ENCODE assay signal across 9 cellular contexts in the genomic region with DNA sequence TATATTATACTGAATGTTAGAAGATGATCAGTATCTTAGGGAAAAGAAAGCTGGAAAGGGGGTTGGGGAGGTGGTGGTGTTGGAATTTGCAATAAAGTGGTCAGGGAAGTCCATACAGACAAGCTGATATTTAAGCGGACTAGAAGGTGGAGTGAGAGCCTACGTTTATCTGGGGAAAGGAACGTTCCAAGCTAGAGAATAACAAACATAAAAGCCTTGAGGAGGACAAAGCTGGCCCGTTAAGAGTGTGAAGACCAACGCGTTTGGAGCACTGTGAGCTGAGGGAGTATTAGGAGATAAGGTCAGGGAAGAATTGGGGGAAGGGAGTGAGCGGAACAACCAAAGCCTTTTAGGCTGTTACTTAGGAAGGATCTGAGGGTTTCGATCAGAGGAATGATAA. TPM values are rescaled to one million over a fixed set of nuclear protein-coding genes. Genes with fewer than 3 reads are reported as not detected.
DNase-seq lines count a peak whose midpoint lies in the region; ATAC-seq and TF ChIP-seq lines count a peak whose summit lies in the region.
"Had no signal": no experiment of that assay in that cellular context is flagged by ENCODE, and none has a peak within 500 bp of the region (broad histone marks: within the 10 kb centered on the region; RNA-seq: fewer than 3 reads in every experiment).

No MANE protein-coding gene starts in this region.

- H3K9me3 ChIP-seq in testis, result no peaks in the 10 kb centered on the region

- intact Hi-C loops in activated CD4-positive, alpha-beta T cell treated with anti-CD3 and anti-CD28 coated beads for 36 hours (cut with DNase I, micrococcal nuclease), result loop anchor here (10.0 kb wide), 2 partner anchors 151 to 489 kb away; a partner anchor contains a TSS
- intact Hi-C loops in testis (cut with DNase I; ENCODE audit: low total_unique reads), result loop anchor here (10.0 kb wide), 1 partner anchor 49 kb away; a partner anchor contains a TSS

- no peak for TF ChIP-seq CTCF in testis (IDR thresholded peaks at IDR 0.05)

- no peak for DNase-seq in activated CD4-positive, alpha-beta T cell treated with anti-CD3 and anti-CD28 coated beads for 36 hours
- DNase-seq in activated CD4-positive, alpha-beta T cell treated with anti-CD3 and anti-CD28 coated beads, Interleukin-2, amount 50 U/mL, for 1 hour, result no peak
- DNase-seq in iris pigment epithelial cell (ENCODE audit: low read depth) (peak; percentile 17), testis (peak; percentile 45), nucleus accumbens (lab: John Stamatoyannopoulos, UW) (no peak), SIG-M5 (lab: John Stamatoyannopoulos, UW) (no peak), hepatic stellate cell (ENCODE audit: low spot score) (no peak)
- DNase-seq: NCI-H510A treated with DMSO at 0.1 percent for 48 hours had no signal

- H3K4me1 ChIP-seq in testis, result peaks cover 19% of the 10 kb centered on the region

- H3K4me3 Mint-ChIP-seq in activated CD4-positive, alpha-beta T cell treated with anti-CD3 and anti-CD28 coated beads for 36 hours, result peak overlapping the region; percentile 98
- peak overlapping the region; percentile 97 for H3K4me3 Mint-ChIP-seq in activated naive CD8-positive, alpha-beta T cell

- CTCF ChIA-PET in activated CD4-positive, alpha-beta T cell treated with anti-CD3 and anti-CD28 coated beads for 36 hours (lab: Charles Lee), result interaction anchor here (0.7 to 2.5 kb wide), 16 partner anchors 8 to 350 kb away, joined by 3 to 8 read pairs (median 3); no protein-coding TSS in a partner anchor

- no peak for ATAC-seq in activated CD4-positive, alpha-beta T cell treated with anti-CD3 and anti-CD28 coated beads for 36 hours

- TF ChIP-seq POLR2A in testis (IDR thresholded peaks at IDR 0.05), result no peak

- peaks cover 59% of the 10 kb centered on the region for H3K4me1 Mint-ChIP-seq in activated CD4-positive, alpha-beta T cell treated with anti-CD3 and anti-CD28 coated beads for 36 hours
- H3K4me1 Mint-ChIP-seq in activated naive CD8-positive, alpha-beta T cell (ENCODE audit: low read depth), result peaks cover 62% of the 10 kb centered on the region

- peaks cover 41% of the 10 kb centered on the region for H3K36me3 Mint-ChIP-seq in activated CD4-positive, alpha-beta T cell treated with anti-CD3 and anti-CD28 coated beads for 36 hours (ENCODE audit: low read depth)
- peaks cover 7% of the 10 kb centered on the region for H3K36me3 Mint-ChIP-seq in activated naive CD8-positive, alpha-beta T cell

- H3K9me3 Mint-ChIP-seq in activated CD4-positive, alpha-beta T cell treated with anti-CD3 and anti-CD28 coated beads for 36 hours (ENCODE audit: low read depth), result no peaks in the 10 kb centered on the region
- no peaks in the 10 kb centered on the region for H3K9me3 Mint-ChIP-seq in activated naive CD8-positive, alpha-beta T cell (ENCODE audit: low read depth)

- no peaks in the 10 kb centered on the region for H3K27me3 ChIP-seq in testis

- WGBS in testis, 2 donors, result 6 to 12% methylated on average over 8 of the region's 8 CpGs

- H3K27ac Mint-ChIP-seq in activated CD4-positive, alpha-beta T cell treated with anti-CD3 and anti-CD28 coated beads for 36 hours, result peak overlapping the region; percentile 97
- H3K27ac Mint-ChIP-seq in activated naive CD8-positive, alpha-beta T cell, result peak overlapping the region; percentile 100

- POLR2A ChIA-PET in activated CD4-positive, alpha-beta T cell treated with anti-CD3 and anti-CD28 coated beads for 36 hours (lab: Charles Lee), result interaction anchor here (0.8 to 3.0 kb wide), 5 partner anchors 33 to 154 kb away, joined by 3 to 16 read pairs (median 4); a partner anchor contains a TSS

- H3K27ac ChIP-seq in testis, result peak overlapping the region in 1 of 2 donors; percentile 99

- H3K36me3 ChIP-seq in testis (ENCODE audit: low read depth, missing control alignments), result no peaks in the 10 kb centered on the region

- H3K27me3 Mint-ChIP-seq in activated CD4-positive, alpha-beta T cell treated with anti-CD3 and anti-CD28 coated beads for 36 hours, result no peaks in the 10 kb centered on the region
- no peaks in the 10 kb centered on the region for H3K27me3 Mint-ChIP-seq in activated naive CD8-positive, alpha-beta T cell

- peak overlapping the region; percentile 78 to 99 for H3K4me3 ChIP-seq in testis

RNA-seq across cellular contexts. Expression of a gene that starts 1.4 kb away (rescaled TPM):
- total RNA-seq in activated CD4-positive, alpha-beta T cell treated with anti-CD3 and anti-CD28 coated beads for 36 hours, result 100 to 1,000 TPM; 109 to 173 TPM
- 100 to 1,000 TPM; 173 to 203 TPM for total RNA-seq in testis
- polyA plus RNA-seq in testis (ENCODE audit: insufficient read depth, low read depth, low replicate concordance), result 124 TPM

RNA-seq across cellular contexts. Expression of a gene that starts 2.0 kb away (rescaled TPM):
- total RNA-seq in activated CD4-positive, alpha-beta T cell treated with anti-CD3 and anti-CD28 coated beads for 36 hours, result 10 to 100 TPM; 76.9 to 82.3 TPM
- total RNA-seq in testis, result 10 to 100 TPM; 65.7 to 68.0 TPM
- polyA plus RNA-seq in testis (ENCODE audit: insufficient read depth, low read depth, low replicate concordance), result 52.4 TPM

RNA-seq across cellular contexts. Expression of a gene that starts 33.8 kb away (rescaled TPM):
- 10 to 100 TPM; 51.0 to 53.6 TPM for total RNA-seq in activated CD4-positive, alpha-beta T cell treated with anti-CD3 and anti-CD28 coated beads for 36 hours
- 10 to 100 TPM; 55.3 to 78.7 TPM for total RNA-seq in testis
- polyA plus RNA-seq in testis (ENCODE audit: insufficient read depth, low read depth, low replicate concordance), result 142 TPM

RNA-seq across cellular contexts. Expression of a gene that starts 51.8 kb away (rescaled TPM):
- 100 to 1,000 TPM in 1 of 2 experiments, 10 to 100 TPM in 1; 98.2 to 160 TPM for total RNA-seq in activated CD4-positive, alpha-beta T cell treated with anti-CD3 and anti-CD28 coated beads for 36 hours
- total RNA-seq in testis, result 100 to 1,000 TPM; 121 to 145 TPM
- polyA plus RNA-seq in testis (ENCODE audit: insufficient read depth, low read depth, low replicate concordance), result 269 TPM

RNA-seq across cellular contexts. Expression of a gene that starts 52.0 kb away (rescaled TPM):
- 10 to 100 TPM; 52.1 to 61.2 TPM for total RNA-seq in activated CD4-positive, alpha-beta T cell treated with anti-CD3 and anti-CD28 coated beads for 36 hours
- 10 to 100 TPM; 47.2 to 59.7 TPM for total RNA-seq in testis
- polyA plus RNA-seq in testis (ENCODE audit: insufficient read depth, low read depth, low replicate concordance), result 39.9 TPM

Comparison
In these comparisons a context has a peak if more than half of its experiments do, and no peak if none do; other contexts are left out.
1. DNase-seq: peak in iris pigment epithelial cell (single experiment) and testis (single experiment); none in activated CD4-positive, alpha-beta T cell treated with anti-CD3 and anti-CD28 coated beads for 36 hours (single experiment), activated CD4-positive, alpha-beta T cell treated with anti-CD3 and anti-CD28 coated beads, Interleukin-2, amount 50 U/mL, for 1 hour (single experiment), nucleus accumbens (0 of 56), SIG-M5 (single experiment) and hepatic stellate cell (single experiment).